In genomic region chr22:23282089-23282501, GRCh38 we compare ENCODE assay signal across 8 cellular contexts.
DNase-seq lines count a peak whose midpoint lies in the region; ATAC-seq and TF ChIP-seq lines count a peak whose summit lies in the region.

No MANE protein-coding gene starts in this region.

- H3K36me3 ChIP-seq in hepatocyte (replicated peaks; ENCODE audit: insufficient read depth, low read depth) (no peaks in the 10 kb centered on the region), BE2C (no peaks in the 10 kb centered on the region)

- H4K20me1 ChIP-seq in hepatocyte (ENCODE audit: insufficient read depth, poor library complexity, severe bottlenecking) = no peaks in the 10 kb centered on the region

- no peaks in the 10 kb centered on the region for H3K9me2 ChIP-seq in hepatocyte (replicated peaks; ENCODE audit: insufficient read depth)

- DNase-seq in HK-2 (ENCODE audit: unreplicated experiment) = peak; percentile 92
- no peak for DNase-seq in hepatocyte (ENCODE audit: low spot score)
- DNase-seq in BE2C = no peak
- DNase-seq in NK-92 treated with Interleukin-12 subunit alpha and Interleukin-12 subunit beta, amount 100 ng/mL, for 24 hours (lab: John Stamatoyannopoulos, UW) = no peak

- H3K27ac ChIP-seq in VCaP (no peak overlapping the region), hepatocyte (no peak overlapping the region), temporal lobe (ENCODE audit: low read depth, low read length) (peak overlapping the region; percentile 40)

- no peaks in the 10 kb centered on the region for H3K79me2 ChIP-seq in hepatocyte

- H3K9me3 ChIP-seq in hepatocyte (ENCODE audit: low read depth) = no peaks in the 10 kb centered on the region
- H3K9me3 ChIP-seq in BE2C = no peaks in the 10 kb centered on the region

- WGBS in hepatocyte (ENCODE audit: low lambda C conversion rate, missing lambda C conversion rate) = 83% methylated on average over 15 of the region's 16 CpGs

- ATAC-seq in HG03025 (IDR thresholded peaks at IDR 0.05; ENCODE audit: low FRiP score, unreplicated experiment) (no peak), GM19463 (IDR thresholded peaks at IDR 0.05; ENCODE audit: unreplicated experiment) (no peak)

- H3K4me2 ChIP-seq in hepatocyte = no peak overlapping the region

- no peak overlapping the region for H3K4me3 ChIP-seq in hepatocyte
- no peak overlapping the region for H3K4me3 ChIP-seq in BE2C (ENCODE audit: low read depth, low read length)

- H3K4me1 ChIP-seq in hepatocyte (ENCODE audit: insufficient read depth) (peaks cover 3% of the 10 kb centered on the region), BE2C (no peaks in the 10 kb centered on the region)

- no peak overlapping the region for H2AFZ ChIP-seq in hepatocyte

- H3K27me3 ChIP-seq in hepatocyte (no peaks in the 10 kb centered on the region), BE2C (no peaks in the 10 kb centered on the region)

- peak; percentile 69 for TF ChIP-seq CTCF in VCaP (conservative IDR thresholded peaks at IDR 0.05)
- TF ChIP-seq CTCF in hepatocyte (IDR thresholded peaks at IDR 0.05; ENCODE audit: poor library complexity) = peak; percentile 4
- TF ChIP-seq CTCF in BE2C (IDR thresholded peaks at IDR 0.05; ENCODE audit: low read depth, low read length) = no peak
